In genomic region chr22:46651316-46651715, GRCh38 we compare ENCODE assay signal across 28 cellular contexts. TPM values are rescaled to one million over a fixed set of nuclear protein-coding genes. Genes with fewer than 3 reads are reported as not detected.
DNase-seq lines count a peak whose midpoint lies in the region; ATAC-seq, FAIRE-seq and TF ChIP-seq lines count a peak whose summit lies in the region.
"Had no signal": no experiment of that assay in that cellular context is flagged by ENCODE, and none has a peak within 500 bp of the region (broad histone marks: within the 10 kb centered on the region; RNA-seq: fewer than 3 reads in every experiment).

No MANE protein-coding gene starts in this region.

- H3K9me3 Mint-ChIP-seq in activated CD4-positive, alpha-beta T cell treated with anti-CD3 and anti-CD28 coated beads, Interleukin-2, amount 10 ng/mL, durations not matched to agents 24 days and 14 days = peaks cover 10% of the 10 kb centered on the region
- H3K9me3 Mint-ChIP-seq: CD4-positive, CD25-positive, alpha-beta regulatory T cell had no signal

- peaks cover 5 to 17% (median 12%) of the 10 kb centered on the region in 11 experiments; a peak in 16 of 22 replicates for H3K36me3 ChIP-seq in BLaER1 treated with 17β-estradiol and CSF1 and Interleukin-3, amounts not matched to agents 10 nM and 100 nM
- H3K36me3 ChIP-seq in K562 (ENCODE audit: control insufficient read depth, insufficient read depth, low read length) (peaks cover 3% of the 10 kb centered on the region; the same call in 1 of the 3 replicates), neuronal stem cell (replicated peaks in 1 of 2; ENCODE audit: control insufficient read depth in 2 of 2, insufficient read depth in 2 of 2, low read length in 2 of 2) (no peaks in the 10 kb centered on the region)
- H3K36me3 ChIP-seq: thoracic aorta, vagina had no signal

- no peak for TF ChIP-seq POLR2A in K562 (conservative IDR thresholded peaks at IDR 0.05)

- 88% methylated on average over 10 of the region's 16 CpGs for WGBS in K562 (ENCODE audit: insufficient coverage, low coverage, missing lambda C conversion rate)
- no CpG with 5 or more reads among the region's 16 CpGs for WGBS in neuronal stem cell (ENCODE audit: extremely low coverage in 2 of 2, insufficient read length in 2 of 2, insufficient replicate concordance in 1 of 2), 2 donors

- BruUV-seq in K562 (replicated peaks; lab: Mats Ljungman, UMichigan) = no TSS peak

- CTCF ChIA-PET in K562 (lab: Yijun Ruan, JAX; ENCODE audit: low intra/inter-chr PET ratio) = no interaction called here

- peaks cover 55% of the 10 kb centered on the region for H3K79me2 ChIP-seq in K562 (ENCODE audit: control insufficient read depth, insufficient read depth, low read length)

- peak overlapping the region; percentile 82 for H3K27ac Mint-ChIP-seq in activated CD4-positive, alpha-beta T cell treated with anti-CD3 and anti-CD28 coated beads, Interleukin-2, amount 10 ng/mL, durations not matched to agents 24 days and 14 days
- H3K27ac Mint-ChIP-seq: HFFc6 had no signal

- peaks cover 0 to 14% (median 0%) of the 10 kb centered on the region in 11 experiments; a peak in 4 of 22 replicates for H3K27me3 ChIP-seq in BLaER1 treated with 17β-estradiol and CSF1 and Interleukin-3, amounts not matched to agents 10 nM and 100 nM
- no peaks in the 10 kb centered on the region for H3K27me3 ChIP-seq in K562 (ENCODE audit: control insufficient read depth in 2 of 2, insufficient read depth in 2 of 2, low read length in 2 of 2)
- H3K27me3 ChIP-seq in neuronal stem cell (ENCODE audit: control insufficient read depth in 3 of 3, insufficient read depth in 3 of 3, low read depth in 1 of 3, low read length in 3 of 3) = no peaks in the 10 kb centered on the region
- H3K27me3 ChIP-seq: hepatocyte, vagina had no signal

- peaks cover 0 to 8% (median 0%) of the 10 kb centered on the region in 11 experiments; a peak in 3 of 22 replicates for H3K9me3 ChIP-seq in BLaER1 treated with 17β-estradiol and CSF1 and Interleukin-3, amounts not matched to agents 10 nM and 100 nM (replicated peaks in 1 of 11)
- H3K9me3 ChIP-seq in K562 (replicated peaks; ENCODE audit: control insufficient read depth, insufficient read depth, low read depth, low read length) (no peaks in the 10 kb centered on the region), neuronal stem cell (replicated peaks in 1 of 2; ENCODE audit: control insufficient read depth in 2 of 2, insufficient read depth in 1 of 2, low read depth in 1 of 2, low read length in 2 of 2) (peaks cover 0 to 2% of the 10 kb centered on the region in 2 donors)
- H3K9me3 ChIP-seq: mucosa of descending colon, thoracic aorta, vagina had no signal

- H2BK12ac ChIP-seq in neuronal stem cell (ENCODE audit: low read length) = no peak overlapping the region

- peak overlapping the region; percentile 26 for H4K8ac ChIP-seq in neuronal stem cell (ENCODE audit: low read depth, low read length)

- peaks cover 7% of the 10 kb centered on the region for H3K36me3 Mint-ChIP-seq in activated CD4-positive, alpha-beta T cell treated with anti-CD3 and anti-CD28 coated beads, Interleukin-2, amount 10 ng/mL, durations not matched to agents 24 days and 14 days (ENCODE audit: low read depth)
- H3K36me3 Mint-ChIP-seq: natural killer cell had no signal

- ATAC-seq in K562 (no peak), HG02938 (IDR thresholded peaks at IDR 0.05; ENCODE audit: unreplicated experiment) (no peak)
- ATAC-seq: natural killer cell had no signal

- H3K4me3 ChIP-seq in BLaER1 treated with 17β-estradiol and CSF1 and Interleukin-3, amounts not matched to agents 10 nM and 100 nM = no peak overlapping the region
- H3K4me3 ChIP-seq in K562 (no peak overlapping the region), neuronal stem cell (ENCODE audit: low read length in 2 of 2) (no peak overlapping the region)
- H3K4me3 ChIP-seq: hepatocyte, mucosa of descending colon, SK-N-MC, thoracic aorta, vagina had no signal

- in situ Hi-C loops in K562 (cut with MboI) = no loop called here

- no peak overlapping the region for H2BK120ac ChIP-seq in neuronal stem cell (ENCODE audit: low read depth, low read length)

- no peak overlapping the region for H2BK15ac ChIP-seq in neuronal stem cell (ENCODE audit: low read length)

- TF ChIP-seq RAD21 in K562 (CRISPR knock-in tag; conservative IDR thresholded peaks at IDR 0.05 in 1 of 2, IDR thresholded peaks at IDR 0.05 in 1 of 2) = no peak

- H3K9me1 ChIP-seq in K562 (ENCODE audit: control insufficient read depth, insufficient read depth, low read length) = no peaks in the 10 kb centered on the region

- peaks cover 65 to 96% (median 83%) of the 10 kb centered on the region in 11 experiments for H4K20me1 ChIP-seq in BLaER1 treated with 17β-estradiol and CSF1 and Interleukin-3, amounts not matched to agents 10 nM and 100 nM
- no peaks in the 10 kb centered on the region for H4K20me1 ChIP-seq in K562 (replicated peaks; ENCODE audit: control insufficient read depth, insufficient read depth, low read length)

- no peak overlapping the region for H4K91ac ChIP-seq in neuronal stem cell (ENCODE audit: low read depth, low read length, poor library complexity)

- no peaks in the 10 kb centered on the region for H3K27me3 Mint-ChIP-seq in activated CD4-positive, alpha-beta T cell treated with anti-CD3 and anti-CD28 coated beads, Interleukin-2, amount 10 ng/mL, durations not matched to agents 24 days and 14 days
- H3K27me3 Mint-ChIP-seq: CD4-positive, CD25-positive, alpha-beta regulatory T cell had no signal

- intact Hi-C loops in activated CD4-positive, alpha-beta T cell treated with anti-CD3 and anti-CD28 coated beads, Interleukin-2, amount 10 ng/mL, durations not matched to agents 24 days and 14 days (cut with micrococcal nuclease) = no loop called here
- intact Hi-C loops in K562 (cut with micrococcal nuclease) = no loop called here

- no peak overlapping the region for H2AFZ ChIP-seq in K562 (ENCODE audit: low read depth, low read length)
- no peak overlapping the region for H2AFZ ChIP-seq in neuronal stem cell (ENCODE audit: low read length)
- H2AFZ ChIP-seq: hepatocyte had no signal

- H3K4ac ChIP-seq in neuronal stem cell (ENCODE audit: low read length) = no peak overlapping the region

- H3K79me1 ChIP-seq in neuronal stem cell (ENCODE audit: low read depth, low read length) = peaks cover 2% of the 10 kb centered on the region

- H3K23ac ChIP-seq in neuronal stem cell (ENCODE audit: low read depth, low read length, poor library complexity) = peak overlapping the region; percentile 74

- FAIRE-seq in K562 (lab: Jason Lieb, UNC) (no peak), RCC 7860 (lab: Jason Lieb, UNC) (no peak)
- FAIRE-seq: endothelial cell of umbilical vein, frontal cortex, small intestine, TTC549 had no signal

- DNase-seq in activated CD4-positive, alpha-beta T cell treated with anti-CD3 and anti-CD28 coated beads, Interleukin-2, amount 10 ng/mL, durations not matched to agents 24 days and 14 days = no peak
- DNase-seq in activated CD4-positive, alpha-beta T cell treated with anti-CD3 and anti-CD28 coated beads, Interleukin-2, amount 50 U/mL, for 1 hour = no peak
- DNase-seq in K562 (ENCODE audit: extremely low read depth in 1 of 4, low spot score in 3 of 4) (no peak), neuronal stem cell (ENCODE audit: low spot score) (no peak), cerebellar nuclear complex (lab: John Stamatoyannopoulos, UW) (no peak), RCC 7860 (ENCODE audit: low spot score) (no peak)
- DNase-seq: activated CD4-positive, alpha-beta T cell treated with anti-CD3 and anti-CD28 coated beads for 1 hour; activated gamma-delta T cell; CD4-positive, CD25-positive, alpha-beta regulatory T cell; GOT3; HFFc6; mammary epithelial cell; mucosa of descending colon; natural killer cell; NCI-H1048; NCI-H1694 treated with DMSO at 0.1 percent for 48 hours; NCI-H446 treated with DMSO at 0.1 percent for 48 hours; NCI-H82; small intestine had no signal

- no peak overlapping the region for H2BK5ac ChIP-seq in neuronal stem cell (ENCODE audit: low read length)

- TF ChIP-seq EP300 in K562 (IDR thresholded peaks at IDR 0.05; ENCODE audit: low read length) = no peak

- no peak overlapping the region for H3K14ac ChIP-seq in neuronal stem cell (ENCODE audit: low read length)

- H2AK5ac ChIP-seq in neuronal stem cell (ENCODE audit: low read depth, low read length) = peak overlapping the region; percentile 26

- peak overlapping the region in 4 of 11 experiments; percentile 33 to 57 (median 54); a peak in 3 of 22 replicates for H3K9ac ChIP-seq in BLaER1 treated with 17β-estradiol and CSF1 and Interleukin-3, amounts not matched to agents 10 nM and 100 nM
- H3K9ac ChIP-seq in K562 (ENCODE audit: insufficient read depth in 1 of 2, low read depth in 2 of 2, low read length in 2 of 2) (peak overlapping the region in 1 of 2 experiments; percentile 86; a peak in 1 of 4 replicates), neuronal stem cell (ENCODE audit: low read depth, low read length, poor library complexity) (peak overlapping the region; percentile 54)

- no peak for TF ChIP-seq CTCF in K562 (IDR thresholded peaks at IDR 0.05 in 2 of 3, conservative IDR thresholded peaks at IDR 0.05 in 1 of 3; ENCODE audit: insufficient read depth in 2 of 3, low read depth in 1 of 3, low read length in 3 of 3)

- H3K4me1 ChIP-seq in BLaER1 treated with 17β-estradiol and CSF1 and Interleukin-3, amounts not matched to agents 10 nM and 100 nM = peaks cover 51 to 90% (median 80%) of the 10 kb centered on the region in 10 experiments
- H3K4me1 ChIP-seq in K562 (replicated peaks in 1 of 2; ENCODE audit: control insufficient read depth in 2 of 2, insufficient read depth in 2 of 2, low read length in 2 of 2) (peaks cover 41 to 64% of the 10 kb centered on the region in 2 experiments), neuronal stem cell (ENCODE audit: control insufficient read depth in 2 of 2, insufficient read depth in 1 of 2, low read depth in 1 of 2, low read length in 2 of 2) (peaks cover 8 to 15% of the 10 kb centered on the region in 2 donors)

- H3K27ac ChIP-seq in BLaER1 treated with 17β-estradiol and CSF1 and Interleukin-3, amounts not matched to agents 10 nM and 100 nM = 0 out of 22 replicates have a peak overlapping the region, but pooled peaks of 1 of the 11 experiments have one; percentile 45
- H3K27ac ChIP-seq in K562 (ENCODE audit: extremely low read depth, low read depth, low read length) (peak overlapping the region; percentile 72; the same call in 1 of the 3 replicates), neuronal stem cell (replicated peaks; ENCODE audit: low read length) (no peak overlapping the region)
- H3K27ac ChIP-seq: SK-N-MC, thoracic aorta had no signal

- H3K4me3 Mint-ChIP-seq in activated CD4-positive, alpha-beta T cell treated with anti-CD3 and anti-CD28 coated beads, Interleukin-2, amount 10 ng/mL, durations not matched to agents 24 days and 14 days = no peak overlapping the region
- H3K4me3 Mint-ChIP-seq: CD4-positive, CD25-positive, alpha-beta regulatory T cell; HFFc6; natural killer cell had no signal

- H3K18ac ChIP-seq in neuronal stem cell (ENCODE audit: low read length) = peak overlapping the region; percentile 44

- peaks cover 36% of the 10 kb centered on the region for H3K4me1 Mint-ChIP-seq in activated CD4-positive, alpha-beta T cell treated with anti-CD3 and anti-CD28 coated beads, Interleukin-2, amount 10 ng/mL, durations not matched to agents 24 days and 14 days

- POLR2A ChIA-PET in K562 (lab: Yijun Ruan, JAX) = no interaction called here

- peak overlapping the region; percentile 76 to 95 (median 89) for H3K4me2 ChIP-seq in BLaER1 treated with 17β-estradiol and CSF1 and Interleukin-3, amounts not matched to agents 10 nM and 100 nM
- no peak overlapping the region for H3K4me2 ChIP-seq in K562 (ENCODE audit: insufficient read depth, low read length)
- no peak overlapping the region for H3K4me2 ChIP-seq in neuronal stem cell (ENCODE audit: insufficient read depth, low read length, poor library complexity, severe bottlenecking)
- H3K4me2 ChIP-seq: hepatocyte had no signal

RNA-seq across cellular contexts. Expression of gene GRAMD4, which starts 31.1 kb away (rescaled TPM):
- 63.8 and 66.1 TPM in 2 replicates for total RNA-seq in activated CD4-positive, alpha-beta T cell treated with anti-CD3 and anti-CD28 coated beads, Interleukin-2, amount 10 ng/mL, durations not matched to agents 24 days and 14 days
- 92.4 and 123 TPM in 2 replicates for total RNA-seq in K562 (2011; cell fraction: chromatin; rRNA removed; ENCODE audit: low replicate concordance)
- total RNA-seq in K562 (2011; cell fraction: nucleolus; rRNA removed) = 64.0 and 80.4 TPM in 2 replicates
- 41.7 and 59.0 TPM in 2 replicates for total RNA-seq in K562 (2011; cell fraction: nucleoplasm; rRNA removed)
- total RNA-seq in K562 (2014; rRNA removed) (44.8 and 52.4 TPM in 2 replicates), K562 (2014; rRNA removed; fragmentation: Illumina TruSeq; extraction: Trizol) (13.6 and 14.1 TPM in 2 replicates), K562 (2015; rRNA removed; fragmentation: Illumina TruSeq; extraction: Trizol) (16.0 and 18.6 TPM in 2 replicates), K562 (2021) (44.0 and 45.4 TPM in 2 replicates)
- polyA plus RNA-seq in K562 (2011; rRNA removed) (31.9 and 35.5 TPM in 2 replicates), K562 (2014; fragmentation: Illumina TruSeq; extraction: Trizol) (13.7 and 15.3 TPM in 2 replicates), K562 (2014; fragmentation: Nextera tagmentation; extraction: Ambion mirVana) (under 1 TPM; 0.18 to 0.28 TPM), K562 (2014; rRNA removed) (31.5 and 37.3 TPM in 2 replicates)
- 14.5 and 32.1 TPM in 2 replicates for polyA plus RNA-seq in K562 (2011; cell fraction: cytosol; rRNA removed)
- polyA plus RNA-seq in K562 (2011; cell fraction: nucleus; rRNA removed) = 70.0 and 77.3 TPM in 2 replicates
- 17.3 and 43.4 TPM in 2 replicates for polyA plus RNA-seq in K562 (2012)
- polyA minus RNA-seq in K562 (2011; rRNA and poly(A)+ RNA removed) = 34.2 and 53.1 TPM in 2 replicates
- 20.3 and 27.3 TPM in 2 replicates for polyA minus RNA-seq in K562 (2011; cell fraction: cytosol; rRNA and poly(A)+ RNA removed)
- polyA minus RNA-seq in K562 (2011; cell fraction: nucleus; rRNA and poly(A)+ RNA removed) = 21.4 and 52.2 TPM in 2 replicates
- polyA plus RNA-seq in neuronal stem cell (2013, experiment 1 of 2) = 13.1 TPM
- 11.3 TPM for polyA plus RNA-seq in neuronal stem cell (2013, experiment 2 of 2)

Comparison
In these comparisons a context has a peak if more than half of its experiments do, and no peak if none do; other contexts are left out.
1. H3K4me2 ChIP-seq: peak in BLaER1 treated with 17β-estradiol and CSF1 and Interleukin-3, amounts not matched to agents 10 nM and 100 nM (11 of 11); none in K562 (single experiment) and neuronal stem cell (single experiment).